ENCODE assay signal across 27 cellular contexts in the genomic region with DNA sequence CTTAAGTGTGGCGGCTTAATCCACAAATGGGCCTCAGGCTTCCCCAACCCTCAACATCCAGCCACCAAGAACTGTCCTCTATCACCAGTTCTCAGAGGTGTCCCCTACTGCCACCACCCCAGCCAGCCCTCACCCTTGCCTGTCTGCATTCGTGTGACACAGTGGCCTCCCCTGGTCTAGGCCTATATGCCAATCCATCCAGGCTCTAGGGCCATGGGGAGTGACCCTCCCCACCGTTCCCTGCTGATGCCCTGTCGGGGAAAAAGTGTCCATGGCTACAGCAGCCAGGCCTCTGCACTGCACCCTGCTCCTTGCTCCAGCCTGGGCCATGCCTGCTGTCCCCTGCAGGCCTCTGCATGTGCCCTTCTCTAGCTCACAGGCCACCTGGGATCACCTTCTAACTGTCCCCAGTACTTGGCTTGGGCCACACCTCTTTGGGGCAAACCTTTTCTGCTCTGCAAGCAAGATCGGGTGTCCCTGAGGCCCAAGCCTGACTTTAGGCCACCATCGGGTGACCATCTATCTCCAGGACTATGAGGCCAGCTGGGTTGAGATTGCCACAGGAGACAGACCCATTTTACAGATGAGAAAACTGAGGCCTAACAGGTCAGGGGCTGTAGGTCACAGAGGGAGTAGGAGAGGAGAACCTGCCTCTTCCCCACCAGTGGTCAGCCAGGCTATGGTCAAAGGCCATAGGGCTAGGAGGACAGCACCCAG.
DNase-seq lines count a peak whose midpoint lies in the region; ATAC-seq, FAIRE-seq and TF ChIP-seq lines count a peak whose summit lies in the region.
"Had no signal": no experiment of that assay in that cellular context is flagged by ENCODE, and none has a peak within 500 bp of the region (broad histone marks: within the 10 kb centered on the region; RNA-seq: fewer than 3 reads in every experiment).

No MANE protein-coding gene starts in this region.

- no peak for TF ChIP-seq RAD21 in HepG2 (CRISPR knock-in tag; IDR thresholded peaks at IDR 0.05)

- no peak overlapping the region for H3K4me2 ChIP-seq in HepG2 (ENCODE audit: low read depth, low read length)

- peak; percentile 19 for ATAC-seq in activated CD8-positive, alpha-beta T cell treated with anti-CD3 and anti-CD28 coated beads, Interleukin-2, amount 10 ng/mL, durations not matched to agents 7 days and 5 days
- ATAC-seq in activated CD8-positive, alpha-beta T cell treated with anti-CD3 and anti-CD28 coated beads for 36 hours = no peak
- ATAC-seq in HepG2 (no peak; the same call in 1 of the 3 replicates), right lobe of liver (no peak), HG03469 (IDR thresholded peaks at IDR 0.05; ENCODE audit: unreplicated experiment) (no peak)
- ATAC-seq: PC-3 had no signal

- TF ChIP-seq POLR2A in HepG2 (IDR thresholded peaks at IDR 0.05; ENCODE audit: insufficient read depth in 1 of 2, low read depth in 2 of 2, low read length in 2 of 2) (no peak), right lobe of liver (IDR thresholded peaks at IDR 0.05) (no peak), spleen (IDR thresholded peaks at IDR 0.05) (no peak)

- peak overlapping the region; percentile 39 for H3K27ac Mint-ChIP-seq in activated CD8-positive, alpha-beta T cell treated with anti-CD3 and anti-CD28 coated beads, Interleukin-2, amount 10 ng/mL, durations not matched to agents 7 days and 5 days
- no peak overlapping the region for H3K27ac Mint-ChIP-seq in activated CD8-positive, alpha-beta T cell treated with anti-CD3 and anti-CD28 coated beads for 36 hours
- H3K27ac Mint-ChIP-seq: CD14-positive monocyte had no signal

- peaks cover 3% of the 10 kb centered on the region for H3K4me1 Mint-ChIP-seq in activated CD8-positive, alpha-beta T cell treated with anti-CD3 and anti-CD28 coated beads, Interleukin-2, amount 10 ng/mL, durations not matched to agents 7 days and 5 days (ENCODE audit: low read depth)
- H3K4me1 Mint-ChIP-seq in activated CD8-positive, alpha-beta T cell treated with anti-CD3 and anti-CD28 coated beads for 36 hours (ENCODE audit: low read depth) = no peaks in the 10 kb centered on the region
- H3K4me1 Mint-ChIP-seq: CD14-positive monocyte had no signal

- peaks cover under 1% of the 10 kb centered on the region for H3K27me3 Mint-ChIP-seq in activated CD8-positive, alpha-beta T cell treated with anti-CD3 and anti-CD28 coated beads, Interleukin-2, amount 10 ng/mL, durations not matched to agents 7 days and 5 days (ENCODE audit: low read depth)
- no peaks in the 10 kb centered on the region for H3K27me3 Mint-ChIP-seq in activated CD8-positive, alpha-beta T cell treated with anti-CD3 and anti-CD28 coated beads for 36 hours
- H3K27me3 Mint-ChIP-seq: CD8-positive, alpha-beta memory T cell had no signal

- no peak overlapping the region for H3K27ac ChIP-seq in HepG2 (ENCODE audit: extremely low read length, insufficient read depth, low read length)
- no peak overlapping the region for H3K27ac ChIP-seq in right lobe of liver
- no peak overlapping the region for H3K27ac ChIP-seq in spleen

- intact Hi-C loops in activated CD8-positive, alpha-beta T cell treated with anti-CD3 and anti-CD28 coated beads for 36 hours (cut with micrococcal nuclease) = no loop called here
- intact Hi-C loops in HepG2 (cut with micrococcal nuclease; ENCODE audit: unreplicated experiment) = no loop called here
- intact Hi-C loops in right lobe of liver (cut with DNase I) = no loop called here
- intact Hi-C loops in spleen (cut with DNase I; ENCODE audit: low total_unique reads) = no loop called here

- no peak for DNase-seq in activated CD8-positive, alpha-beta T cell treated with anti-CD3 and anti-CD28 coated beads, Interleukin-2, amount 10 ng/mL, durations not matched to agents 7 days and 5 days
- no peak for DNase-seq in activated CD8-positive, alpha-beta T cell treated with anti-CD3 and anti-CD28 coated beads for 36 hours
- DNase-seq in HepG2 (ENCODE audit: low spot score) (no peak), right lobe of liver (no peak), islet precursor cell (peak; percentile 46), spleen (peak; percentile 53), NCI-H2081 (lab: John Stamatoyannopoulos, UW) (no peak)
- DNase-seq: 8988T; ACHN; BE2C; CD8-positive, alpha-beta memory T cell; DMS79 treated with DMSO at 0.1 percent for 48 hours; GF-D8; GOT3; HCEC 1CT; KG1; MG63; NCI-H2029; NCI-H446 treated with DMSO at 0.1 percent for 48 hours; NCI-H526; NCI-H82; NK-92 treated with Interleukin-12 subunit alpha and Interleukin-12 subunit beta, amount 100 ng/mL, for 24 hours; PC-3; SHP77 had no signal

- no TSS peak for BruUV-seq in HepG2 (replicated peaks; lab: Mats Ljungman, UMichigan)

- H3K36me3 ChIP-seq in HepG2 (replicated peaks in 1 of 2; ENCODE audit: control insufficient read depth in 1 of 2, insufficient read depth in 2 of 2, low read length in 2 of 2) (no peaks in the 10 kb centered on the region), right lobe of liver (no peaks in the 10 kb centered on the region), spleen (no peaks in the 10 kb centered on the region)
- H3K36me3 ChIP-seq: BE2C, MG63 had no signal

- no peak overlapping the region for H3K4me3 Mint-ChIP-seq in activated CD8-positive, alpha-beta T cell treated with anti-CD3 and anti-CD28 coated beads, Interleukin-2, amount 10 ng/mL, durations not matched to agents 7 days and 5 days
- H3K4me3 Mint-ChIP-seq in activated CD8-positive, alpha-beta T cell treated with anti-CD3 and anti-CD28 coated beads for 36 hours = no peak overlapping the region
- H3K4me3 Mint-ChIP-seq: CD14-positive monocyte; CD8-positive, alpha-beta memory T cell had no signal

- no peak for TF ChIP-seq CTCF in activated CD8-positive, alpha-beta T cell treated with anti-CD3 and anti-CD28 coated beads for 36 hours (IDR thresholded peaks at IDR 0.05)
- TF ChIP-seq CTCF in HepG2 (CRISPR knock-in tag; IDR thresholded peaks at IDR 0.05) (no peak), right lobe of liver (IDR thresholded peaks at IDR 0.05) (no peak), spleen (IDR thresholded peaks at IDR 0.05 in 8 of 11, conservative IDR thresholded peaks at IDR 0.05 in 3 of 11) (no peak)

- WGBS in HepG2 (ENCODE audit: low lambda C conversion rate) = 19% methylated on average over 4 of the region's 6 CpGs
- WGBS in right lobe of liver (ENCODE audit: insufficient coverage, low coverage, low lambda C conversion rate, missing lambda C conversion rate) = 95% methylated on average over 2 of the region's 6 CpGs
- WGBS in spleen, 5 donors = 89 to 100% (median 94%) methylated on average over 4 to 6 of the region's 6 CpGs

- H3K4me1 ChIP-seq in HepG2 (ENCODE audit: insufficient read depth, low read length) (peaks cover 7% of the 10 kb centered on the region; the same call in 1 of the 2 replicates), right lobe of liver (no peaks in the 10 kb centered on the region), spleen (no peaks in the 10 kb centered on the region)
- H3K4me1 ChIP-seq: BE2C had no signal

- in situ Hi-C loops in HepG2 (cut with HindIII; ENCODE audit: extremely low pct_ligation_motif_present, low pct_unique_long_range_greater_than_20kb) = no loop called here

- H4K20me1 ChIP-seq in HepG2 (ENCODE audit: insufficient read depth, low read length) = no peaks in the 10 kb centered on the region

- no peak overlapping the region for H2AFZ ChIP-seq in HepG2 (ENCODE audit: low read length)

- H3K36me3 Mint-ChIP-seq in activated CD8-positive, alpha-beta T cell treated with anti-CD3 and anti-CD28 coated beads, Interleukin-2, amount 10 ng/mL, durations not matched to agents 7 days and 5 days (ENCODE audit: low read depth) = no peaks in the 10 kb centered on the region
- H3K36me3 Mint-ChIP-seq in activated CD8-positive, alpha-beta T cell treated with anti-CD3 and anti-CD28 coated beads for 36 hours (ENCODE audit: low read depth) = no peaks in the 10 kb centered on the region
- H3K36me3 Mint-ChIP-seq: CD14-positive monocyte had no signal

- CTCF ChIA-PET in activated CD8-positive, alpha-beta T cell treated with anti-CD3 and anti-CD28 coated beads, Interleukin-2, amount 10 ng/mL, durations not matched to agents 7 days and 5 days (lab: Charles Lee) = no interaction called here
- CTCF ChIA-PET in activated CD8-positive, alpha-beta T cell treated with anti-CD3 and anti-CD28 coated beads for 36 hours (lab: Charles Lee) = no interaction called here
- CTCF ChIA-PET in HepG2 (lab: Yijun Ruan, JAX; ENCODE audit: low intra/inter-chr PET ratio, low total read pairs) = no interaction called here

- FAIRE-seq in HepG2 (lab: Jason Lieb, UNC) = no peak
- FAIRE-seq: HTR-8/SVneo had no signal

- H3K9me3 Mint-ChIP-seq in activated CD8-positive, alpha-beta T cell treated with anti-CD3 and anti-CD28 coated beads, Interleukin-2, amount 10 ng/mL, durations not matched to agents 7 days and 5 days (ENCODE audit: insufficient read depth) = no peaks in the 10 kb centered on the region
- no peaks in the 10 kb centered on the region for H3K9me3 Mint-ChIP-seq in activated CD8-positive, alpha-beta T cell treated with anti-CD3 and anti-CD28 coated beads for 36 hours
- H3K9me3 Mint-ChIP-seq: CD14-positive monocyte had no signal

- H3K79me2 ChIP-seq in HepG2 (ENCODE audit: insufficient read depth, low read length) = no peaks in the 10 kb centered on the region

- H3K4me3 ChIP-seq in HepG2 (replicated peaks in 1 of 3; ENCODE audit: insufficient read depth in 1 of 3, low read depth in 2 of 3, low read length in 3 of 3) (no peak overlapping the region), right lobe of liver (no peak overlapping the region), spleen (no peak overlapping the region)
- H3K4me3 ChIP-seq: MG63 had no signal

- no peaks in the 10 kb centered on the region for H3K9me3 ChIP-seq in HepG2 (ENCODE audit: low read length)
- no peaks in the 10 kb centered on the region for H3K9me3 ChIP-seq in right lobe of liver
- H3K9me3 ChIP-seq in spleen = no peaks in the 10 kb centered on the region
- H3K9me3 ChIP-seq: BE2C, MG63 had no signal

- no peak overlapping the region for H3K9ac ChIP-seq in HepG2 (ENCODE audit: insufficient read depth, low read depth, low read length)

- TF ChIP-seq EP300 in HepG2 (IDR thresholded peaks at IDR 0.05; ENCODE audit: low read depth in 2 of 2, low read length in 2 of 2) = no peak
- TF ChIP-seq EP300 in HepG2 (CRISPR knock-in tag; IDR thresholded peaks at IDR 0.05; ENCODE audit: borderline replicate concordance) = no peak

- POLR2A ChIA-PET in activated CD8-positive, alpha-beta T cell treated with anti-CD3 and anti-CD28 coated beads, Interleukin-2, amount 10 ng/mL, durations not matched to agents 7 days and 5 days (lab: Charles Lee) = no interaction called here
- POLR2A ChIA-PET in activated CD8-positive, alpha-beta T cell treated with anti-CD3 and anti-CD28 coated beads for 36 hours (lab: Charles Lee) = interaction anchor here (0.5 to 0.7 kb wide), 2 partner anchors 100 to 1101 kb away, joined by 3 to 4 read pairs; no protein-coding TSS in a partner anchor
- POLR2A ChIA-PET in HepG2 (lab: Yijun Ruan, JAX) = no interaction called here

- H3K27me3 ChIP-seq in HepG2 (ENCODE audit: control insufficient read depth in 1 of 2, insufficient read depth in 2 of 2, low read length in 2 of 2) (peaks cover 0 to 8% of the 10 kb centered on the region in 2 experiments; a peak in 2 of 5 replicates), right lobe of liver (no peaks in the 10 kb centered on the region), spleen (replicated peaks in 1 of 7) (peaks cover 0 to 27% (median 0%) of the 10 kb centered on the region in 7 donors)
- H3K27me3 ChIP-seq: BE2C, MG63 had no signal

TF ChIP-seq in HepG2, 621 proteins besides CTCF, POLR2A, EP300 and RAD21 (continues in another document):
- peak; percentile 78 for TF ChIP-seq ZNF629 (CRISPR knock-in tag; conservative IDR thresholded peaks at IDR 0.05)

Comparison
In these comparisons a context has a peak if more than half of its experiments do, and no peak if none do; other contexts are left out.
1. DNase-seq: peak in islet precursor cell (single experiment) and spleen (single experiment); none in activated CD8-positive, alpha-beta T cell treated with anti-CD3 and anti-CD28 coated beads, Interleukin-2, amount 10 ng/mL, durations not matched to agents 7 days and 5 days (single experiment), activated CD8-positive, alpha-beta T cell treated with anti-CD3 and anti-CD28 coated beads for 36 hours (single experiment), HepG2 (single experiment), right lobe of liver (0 of 3) and NCI-H2081 (0 of 2).